Comparison of ENCODE assay signal across 8 cellular contexts in the genomic region with DNA sequence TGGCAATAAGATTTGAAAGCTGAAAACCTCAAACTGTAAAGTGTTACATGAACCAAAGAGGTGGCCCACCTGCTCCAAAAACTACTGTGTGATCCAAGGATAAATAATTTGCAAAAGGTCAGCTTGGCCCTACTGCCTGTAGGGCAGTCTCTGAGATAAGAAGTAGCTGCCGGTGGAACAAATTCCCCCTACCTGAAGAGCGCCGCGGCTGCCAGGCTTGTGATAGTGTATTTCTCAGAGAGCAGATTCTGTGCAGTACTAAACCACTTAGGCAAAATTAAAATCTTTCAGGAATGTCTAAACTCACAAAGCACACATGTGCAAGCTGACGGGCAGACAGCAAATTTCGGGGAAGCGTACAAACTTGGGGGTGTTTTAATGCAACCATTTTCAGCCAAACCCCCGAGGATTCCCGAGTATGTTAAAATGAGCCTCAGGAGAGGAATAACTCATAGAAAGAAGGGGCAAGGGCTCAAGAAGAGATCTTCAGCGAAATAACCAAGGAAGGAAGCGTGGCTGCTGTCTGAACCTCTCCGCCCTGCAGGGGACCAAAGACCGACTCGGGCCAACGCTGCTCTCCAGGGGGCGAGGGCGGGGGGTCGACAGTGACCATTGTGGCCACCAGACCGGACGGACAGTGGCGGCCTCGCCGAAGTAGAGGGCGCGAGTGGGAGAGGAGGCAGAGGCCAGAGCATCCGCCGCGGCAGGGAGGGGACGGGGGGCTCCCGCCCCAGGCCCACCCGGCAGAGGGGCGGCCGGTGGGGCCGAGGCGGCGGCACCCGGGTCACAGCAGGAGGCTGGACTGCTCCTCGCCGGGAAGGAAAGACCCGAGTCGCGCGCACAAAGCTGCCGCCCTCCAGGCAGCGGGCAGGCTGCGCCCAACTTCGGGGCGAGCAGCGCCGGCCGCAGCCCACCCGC.
DNase-seq lines count a peak whose midpoint lies in the region; ATAC-seq and TF ChIP-seq lines count a peak whose summit lies in the region.

No MANE protein-coding gene starts in this region.

- peak overlapping the region; percentile 69 to 86 (median 76) for H3K27ac ChIP-seq in BLaER1 treated with 17β-estradiol and CSF1 and Interleukin-3, amounts not matched to agents 10 nM and 100 nM
- H3K27ac ChIP-seq in OCI-LY3 (ENCODE audit: low read length), result no peak overlapping the region
- peak overlapping the region; percentile 12 for H3K27ac ChIP-seq in brain microvascular endothelial cell

- H3K4me3 Mint-ChIP-seq in stimulated activated memory B cell treated with anti-CD40 and anti-IgM and Interleukin-4, amounts not matched to agents 10 μg/mL and 1 μg/mL and 100 μg/mL, for 72 hours, result no peak overlapping the region

- H3K27ac Mint-ChIP-seq in stimulated activated memory B cell treated with anti-CD40 and anti-IgM and Interleukin-4, amounts not matched to agents 10 μg/mL and 1 μg/mL and 100 μg/mL, for 72 hours, result no peak overlapping the region

- peaks cover 30% of the 10 kb centered on the region for H3K4me1 Mint-ChIP-seq in stimulated activated memory B cell treated with anti-CD40 and anti-IgM and Interleukin-4, amounts not matched to agents 10 μg/mL and 1 μg/mL and 100 μg/mL, for 72 hours

- H3K27me3 ChIP-seq in BLaER1 treated with 17β-estradiol and CSF1 and Interleukin-3, amounts not matched to agents 10 nM and 100 nM, result no peaks in the 10 kb centered on the region
- H3K27me3 ChIP-seq in OCI-LY3 (ENCODE audit: low read depth, low read length) (no peaks in the 10 kb centered on the region), brain microvascular endothelial cell (replicated peaks) (no peaks in the 10 kb centered on the region)

- H3K36me3 Mint-ChIP-seq in stimulated activated memory B cell treated with anti-CD40 and anti-IgM and Interleukin-4, amounts not matched to agents 10 μg/mL and 1 μg/mL and 100 μg/mL, for 72 hours, result no peaks in the 10 kb centered on the region

- peak overlapping the region; percentile 84 to 93 (median 90) for H3K4me2 ChIP-seq in BLaER1 treated with 17β-estradiol and CSF1 and Interleukin-3, amounts not matched to agents 10 nM and 100 nM
- peak overlapping the region; percentile 72 for H3K4me2 ChIP-seq in OCI-LY3 (ENCODE audit: low read length)

- H3K9me3 ChIP-seq in BLaER1 treated with 17β-estradiol and CSF1 and Interleukin-3, amounts not matched to agents 10 nM and 100 nM (replicated peaks in 1 of 11), result peaks cover 0 to 16% (median 4%) of the 10 kb centered on the region in 11 experiments; a peak in 6 of 22 replicates
- no peaks in the 10 kb centered on the region for H3K9me3 ChIP-seq in OCI-LY3 (ENCODE audit: insufficient read depth, low read length)

- in situ Hi-C loops in brain microvascular endothelial cell (cut with HindIII; ENCODE audit: low pct_ligation_motif_present, low sequenced_read_pairs), result no loop called here

- no peak overlapping the region for H2AFZ ChIP-seq in OCI-LY3 (ENCODE audit: low read depth, low read length)

- peaks cover 0 to 52% (median 35%) of the 10 kb centered on the region in 11 experiments; a peak in 16 of 22 replicates for H4K20me1 ChIP-seq in BLaER1 treated with 17β-estradiol and CSF1 and Interleukin-3, amounts not matched to agents 10 nM and 100 nM
- H4K20me1 ChIP-seq in OCI-LY3 (ENCODE audit: insufficient read depth, low read length), result peaks cover 11% of the 10 kb centered on the region; the same call in 1 of the 2 replicates

- peaks cover 9% of the 10 kb centered on the region for H3K9me3 Mint-ChIP-seq in stimulated activated memory B cell treated with anti-CD40 and anti-IgM and Interleukin-4, amounts not matched to agents 10 μg/mL and 1 μg/mL and 100 μg/mL, for 72 hours

- H3K27me3 Mint-ChIP-seq in stimulated activated memory B cell treated with anti-CD40 and anti-IgM and Interleukin-4, amounts not matched to agents 10 μg/mL and 1 μg/mL and 100 μg/mL, for 72 hours, result no peaks in the 10 kb centered on the region

- H3K4me3 ChIP-seq in BLaER1 treated with 17β-estradiol and CSF1 and Interleukin-3, amounts not matched to agents 10 nM and 100 nM, result peak overlapping the region; percentile 83 to 96 (median 90)
- H3K4me3 ChIP-seq in OCI-LY3 (ENCODE audit: low read length), result peak overlapping the region; percentile 98
- H3K4me3 ChIP-seq in brain microvascular endothelial cell (ENCODE audit: low read depth, low read length), result peak overlapping the region; percentile 80

- H3K36me3 ChIP-seq in BLaER1 treated with 17β-estradiol and CSF1 and Interleukin-3, amounts not matched to agents 10 nM and 100 nM, result no peaks in the 10 kb centered on the region
- H3K36me3 ChIP-seq in OCI-LY3 (replicated peaks; ENCODE audit: low read depth, low read length) (no peaks in the 10 kb centered on the region), brain microvascular endothelial cell (replicated peaks) (no peaks in the 10 kb centered on the region)

- TF ChIP-seq CTCF in OCI-LY3 (IDR thresholded peaks at IDR 0.05; ENCODE audit: low read depth, low read length), result no peak
- TF ChIP-seq CTCF in brain microvascular endothelial cell (IDR thresholded peaks at IDR 0.05; ENCODE audit: low read depth, low read length, missing control alignments), result peak; percentile 31

- peaks cover 28 to 83% (median 56%) of the 10 kb centered on the region in 10 experiments for H3K4me1 ChIP-seq in BLaER1 treated with 17β-estradiol and CSF1 and Interleukin-3, amounts not matched to agents 10 nM and 100 nM
- H3K4me1 ChIP-seq in OCI-LY3 (ENCODE audit: low read length), result peaks cover 40% of the 10 kb centered on the region

- ATAC-seq in GM18505 (IDR thresholded peaks at IDR 0.05; ENCODE audit: unreplicated experiment) (peak; percentile 18), HG03045 (IDR thresholded peaks at IDR 0.05; ENCODE audit: unreplicated experiment) (peak; percentile 13)
- ATAC-seq in stimulated activated memory B cell treated with anti-CD40 and anti-IgM and Interleukin-4, amounts not matched to agents 10 μg/mL and 1 μg/mL and 100 μg/mL, for 72 hours, result peak; percentile 29

- TF ChIP-seq POLR2A in GM18505 (IDR thresholded peaks at IDR 0.05; ENCODE audit: borderline replicate concordance, extremely low read depth, insufficient read depth, insufficient read length), result no peak

- peaks cover 36% of the 10 kb centered on the region for H3K79me2 ChIP-seq in OCI-LY3 (ENCODE audit: low read length)

- DNase-seq in brain microvascular endothelial cell, result peak; percentile 18
- DNase-seq in kidney tubule cell (ENCODE audit: low spot score), result peak; percentile 37
- DNase-seq in MV-4-11 (lab: John Stamatoyannopoulos, UW), result no peak

- peak overlapping the region; percentile 79 to 91 (median 88) for H3K9ac ChIP-seq in BLaER1 treated with 17β-estradiol and CSF1 and Interleukin-3, amounts not matched to agents 10 nM and 100 nM
- H3K9ac ChIP-seq in OCI-LY3 (ENCODE audit: low read length), result peak overlapping the region; percentile 82
